8 cellular contexts compared by ENCODE assay signal in genomic region chr7:32905175-32905662, GRCh38. TPM values are rescaled to one million over a fixed set of nuclear protein-coding genes. Genes with fewer than 3 reads are reported as not detected.
A peak's percentile ranks its signal among the peaks of the same experiment; 100 is the strongest.
DNase-seq lines count a peak whose midpoint lies in the region; TF ChIP-seq lines count a peak whose summit lies in the region.

No MANE protein-coding gene starts in this region.

- in situ Hi-C loops in ACHN (cut with HindIII; ENCODE audit: low pct_ligation_motif_present, low pct_unique_long_range_greater_than_20kb, low sequenced_read_pairs) = no loop called here
- in situ Hi-C loops in GM23248 (cut with MboI) = no loop called here

- H4K20me1 ChIP-seq in GM23248 (ENCODE audit: insufficient read depth) (no peaks in the 10 kb centered on the region), fibroblast of lung (ENCODE audit: control insufficient read depth, extremely low read depth, insufficient read depth, low read length) (no peaks in the 10 kb centered on the region)

- H3K4me2 ChIP-seq in GM23248 (ENCODE audit: unreplicated experiment) (peak overlapping the region; percentile 97), fibroblast of lung (ENCODE audit: extremely low read depth, insufficient read depth, low read length) (peak overlapping the region; percentile 75)

- no peaks in the 10 kb centered on the region for H3K9me3 ChIP-seq in GM23248 (ENCODE audit: low read depth)
- no peaks in the 10 kb centered on the region for H3K9me3 ChIP-seq in fibroblast of lung (ENCODE audit: control insufficient read depth, insufficient read depth, low read depth, low read length)
- no peaks in the 10 kb centered on the region for H3K9me3 ChIP-seq in stomach

- no peak overlapping the region for H3K27ac ChIP-seq in GM23248
- H3K27ac ChIP-seq in fibroblast of lung (ENCODE audit: insufficient read depth, low read length) = peak overlapping the region; percentile 31
- peak overlapping the region in 1 of 5 donors; percentile 32 for H3K27ac ChIP-seq in stomach

- no peaks in the 10 kb centered on the region for H3K9me2 ChIP-seq in GM23248 (ENCODE audit: insufficient read depth)

- H3K4me3 ChIP-seq in GM23248 (peak overlapping the region; percentile 73), fibroblast of lung (replicated peaks in 1 of 4; ENCODE audit: control extremely low read depth in 1 of 4, insufficient read depth in 1 of 4, low read depth in 3 of 4, low read length in 4 of 4) (peak overlapping the region in 3 of 4 experiments; percentile 3 to 66 (median 15)), stomach (peak overlapping the region in 3 of 4 donors; percentile 15 to 35 (median 34))

- H3K36me3 Mint-ChIP-seq in activated T-cell treated with anti-CD3 and anti-CD28 coated beads, Interleukin-2, amount 50 U/mL, for 24 hours (ENCODE audit: low read depth) = no peaks in the 10 kb centered on the region
- no peaks in the 10 kb centered on the region for H3K36me3 Mint-ChIP-seq in neural crest cell (ENCODE audit: low read depth)

- H3K36me3 ChIP-seq in GM23248 (ENCODE audit: low read depth) (no peaks in the 10 kb centered on the region), fibroblast of lung (ENCODE audit: control insufficient read depth, insufficient read depth, low read length) (no peaks in the 10 kb centered on the region), stomach (no peaks in the 10 kb centered on the region)

- DNase-seq in ACHN (peak; percentile 85), GM23248 (peak; percentile 93), NOMO-1 treated with DMSO at 0.1 percent for 48 hours (lab: John Stamatoyannopoulos, UW; ENCODE audit: unreplicated experiment) (peak; percentile 84), fibroblast of lung (ENCODE audit: low read depth in 2 of 2) (peak; percentile 75 to 83), neural crest cell (ENCODE audit: low read depth, low spot score) (peak; percentile 42), stomach (no peak), DMS153 treated with DMSO at 0.1 percent for 48 hours (lab: John Stamatoyannopoulos, UW; ENCODE audit: unreplicated experiment) (no peak)
- peak; percentile 69 for DNase-seq in activated T-cell treated with anti-CD3 and anti-CD28 coated beads, Interleukin-2, amount 50 U/mL, for 24 hours

- TF ChIP-seq POLR2A in stomach (IDR thresholded peaks at IDR 0.05) = no peak

- H3K79me2 ChIP-seq in GM23248 (ENCODE audit: insufficient read depth) (no peaks in the 10 kb centered on the region), fibroblast of lung (ENCODE audit: control insufficient read depth, insufficient read depth, low read length) (no peaks in the 10 kb centered on the region)

- 1% methylated on average over 12 of the region's 12 CpGs for WGBS in GM23248 (ENCODE audit: low coverage in 1 of 2, low lambda C conversion rate in 2 of 2, missing lambda C conversion rate in 2 of 2), 2 experiments
- 4 to 40% (median 26%) methylated on average over 10 to 12 of the region's 12 CpGs for WGBS in stomach, 5 donors

- no peaks in the 10 kb centered on the region for H3K27me3 Mint-ChIP-seq in activated T-cell treated with anti-CD3 and anti-CD28 coated beads, Interleukin-2, amount 50 U/mL, for 24 hours
- no peaks in the 10 kb centered on the region for H3K27me3 Mint-ChIP-seq in neural crest cell (ENCODE audit: low read depth)

- H3K9ac ChIP-seq in GM23248 = peak overlapping the region; percentile 66
- H3K9ac ChIP-seq in fibroblast of lung (ENCODE audit: insufficient read depth, low read length) = no peak overlapping the region

- peaks cover 14% of the 10 kb centered on the region for H3K4me1 Mint-ChIP-seq in activated T-cell treated with anti-CD3 and anti-CD28 coated beads, Interleukin-2, amount 50 U/mL, for 24 hours (ENCODE audit: low read depth)
- H3K4me1 Mint-ChIP-seq in neural crest cell = peaks cover 8% of the 10 kb centered on the region

- TF ChIP-seq EP300 in stomach (IDR thresholded peaks at IDR 0.05) = no peak

- peak overlapping the region; percentile 57 for H2AFZ ChIP-seq in GM23248
- no peak overlapping the region for H2AFZ ChIP-seq in fibroblast of lung (ENCODE audit: low read length)

- H3K9me3 Mint-ChIP-seq in activated T-cell treated with anti-CD3 and anti-CD28 coated beads, Interleukin-2, amount 50 U/mL, for 24 hours = no peaks in the 10 kb centered on the region
- H3K9me3 Mint-ChIP-seq in neural crest cell = peaks cover 3% of the 10 kb centered on the region

- intact Hi-C loops in stomach (cut with DNase I; ENCODE audit: low total_unique reads) = no loop called here

- peak overlapping the region; percentile 76 for H3K4me3 Mint-ChIP-seq in activated T-cell treated with anti-CD3 and anti-CD28 coated beads, Interleukin-2, amount 50 U/mL, for 24 hours
- H3K4me3 Mint-ChIP-seq in neural crest cell = peak overlapping the region; percentile 90

- peaks cover 9% of the 10 kb centered on the region for H3F3A ChIP-seq in GM23248 (ENCODE audit: insufficient read depth)

- H3K4me1 ChIP-seq in GM23248 (ENCODE audit: insufficient read depth) (0 out of 2 replicates have a peak, but pooled peaks cover 2% of the 10 kb centered on the region), fibroblast of lung (ENCODE audit: control insufficient read depth, extremely low read depth, insufficient read depth, low read length) (no peaks in the 10 kb centered on the region), stomach (peaks cover 0 to 10% (median 0%) of the 10 kb centered on the region in 4 donors)

- TF ChIP-seq CTCF in fibroblast of lung (conservative IDR thresholded peaks at IDR 0.05 in 1 of 2, IDR thresholded peaks at IDR 0.05 in 1 of 2; ENCODE audit: low read depth in 1 of 2, low read length in 2 of 2) (peak in 1 of 2 donors; percentile 9), neural crest cell (conservative IDR thresholded peaks at IDR 0.05) (no peak), stomach (IDR thresholded peaks at IDR 0.05) (no peak)

- H3K27me3 ChIP-seq in GM23248 (replicated peaks; ENCODE audit: insufficient read depth) = no peaks in the 10 kb centered on the region
- H3K27me3 ChIP-seq in fibroblast of lung (ENCODE audit: control insufficient read depth, insufficient read depth, low read length) = no peaks in the 10 kb centered on the region
- no peaks in the 10 kb centered on the region for H3K27me3 ChIP-seq in stomach

- H3K27ac Mint-ChIP-seq in activated T-cell treated with anti-CD3 and anti-CD28 coated beads, Interleukin-2, amount 50 U/mL, for 24 hours = peak overlapping the region; percentile 96
- H3K27ac Mint-ChIP-seq in neural crest cell (ENCODE audit: unreplicated experiment) = peak overlapping the region; percentile 94

RNA-seq across cellular contexts. Expression of gene KBTBD2, which starts 13.7 kb away (rescaled TPM):
- 31.1 and 33.1 TPM in 2 replicates for total RNA-seq in GM23248 (2014; rRNA removed; shearing (Covaris generic))
- polyA plus RNA-seq in GM23248 (2016; fragmentation: Nextera tagmentation; extraction: Ambion mirVana) = 19.1 and 19.9 TPM in 2 replicates
- total RNA-seq in fibroblast of lung = 29.2 and 35.7 TPM in 2 replicates
- polyA plus RNA-seq in fibroblast of lung = 22.3 and 26.7 TPM in 2 replicates
- polyA plus RNA-seq in fibroblast of lung (2012) = 15.4 and 16.0 TPM in 2 replicates
- 3.7 and 7.6 TPM in 2 replicates for polyA minus RNA-seq in fibroblast of lung (ENCODE audit: low replicate concordance)
- total RNA-seq in neural crest cell = 40.9 and 41.3 TPM in 2 replicates
- total RNA-seq in stomach = 10 to 100 TPM in 4 of 5 donors, 1 to 10 TPM in 1; 9.0 to 90.3 (median 21.9) TPM
- polyA plus RNA-seq in stomach = 10 to 100 TPM in 2 of 3 donors, 1 to 10 TPM in 1; 9.9 to 13.9 (median 11.8) TPM

RNA-seq across cellular contexts. Expression of gene FKBP9, which starts 52.0 kb away (rescaled TPM):
- total RNA-seq in GM23248 (2014; rRNA removed; shearing (Covaris generic)) = 555 and 556 TPM in 2 replicates
- 350 and 364 TPM in 2 replicates for polyA plus RNA-seq in GM23248 (2016; fragmentation: Nextera tagmentation; extraction: Ambion mirVana)
- 242 and 274 TPM in 2 replicates for total RNA-seq in fibroblast of lung
- 207 and 230 TPM in 2 replicates for polyA plus RNA-seq in fibroblast of lung
- polyA plus RNA-seq in fibroblast of lung (2012) = 154 and 183 TPM in 2 replicates
- 57.3 and 81.3 TPM in 2 replicates for polyA minus RNA-seq in fibroblast of lung (ENCODE audit: low replicate concordance)
- total RNA-seq in neural crest cell = 78.0 and 85.6 TPM in 2 replicates
- 100 to 1,000 TPM; 120 to 869 (median 168) TPM for total RNA-seq in stomach
- polyA plus RNA-seq in stomach = 10 to 100 TPM; 11.3 to 22.8 (median 18.2) TPM

Comparison
In these comparisons a context has a peak if more than half of its experiments do, and no peak if none do; other contexts are left out.
1. DNase-seq: peak in ACHN (single experiment), GM23248 (single experiment), NOMO-1 treated with DMSO at 0.1 percent for 48 hours (single experiment), activated T-cell treated with anti-CD3 and anti-CD28 coated beads, Interleukin-2, amount 50 U/mL, for 24 hours (single experiment), fibroblast of lung (2 of 2) and neural crest cell (single experiment); none in stomach (single experiment) and DMS153 treated with DMSO at 0.1 percent for 48 hours (single experiment).
2. H3K4me3 ChIP-seq: peak in every context shown above with its lines; median percentile 73 in GM23248; 34 in stomach; 15 in fibroblast of lung.